Comparison of ENCODE assay signal across 9 cellular contexts in genomic region chr6:24547243-24547642, GRCh38. TPM values are rescaled to one million over a fixed set of nuclear protein-coding genes. Genes with fewer than 3 reads are reported as not detected.
DNase-seq lines count a peak whose midpoint lies in the region; ATAC-seq and TF ChIP-seq lines count a peak whose summit lies in the region.
"Had no signal": no experiment of that assay in that cellular context is flagged by ENCODE, and none has a peak within 500 bp of the region (broad histone marks: within the 10 kb centered on the region; RNA-seq: fewer than 3 reads in every experiment).

No MANE protein-coding gene starts in this region.

- peak overlapping the region; percentile 54 for H2AFZ ChIP-seq in neural progenitor cell (replicated peaks)

- no peaks in the 10 kb centered on the region for H4K20me1 ChIP-seq in neural progenitor cell (ENCODE audit: low read depth)

- peaks cover 6% of the 10 kb centered on the region for H3K4me1 Mint-ChIP-seq in neural progenitor cell

- DNase-seq in NCI-H187 (lab: John Stamatoyannopoulos, UW) (peak; percentile 37 to 75), activated T-cell treated with anti-CD3 and anti-CD28 coated beads for 24 hours (ENCODE audit: low read depth) (peak; percentile 22), neural progenitor cell (ENCODE audit: low spot score) (peak; percentile 67), NCI-H2171 (lab: John Stamatoyannopoulos, UW) (no peak), NCI-H526 treated with DMSO at 0.1 percent for 48 hours (lab: John Stamatoyannopoulos, UW) (no peak), HuH-7 (ENCODE audit: low spot score) (no peak)
- DNase-seq: SK-N-SH had no signal

- no peak overlapping the region for H3K4me3 ChIP-seq in neural progenitor cell

- no peaks in the 10 kb centered on the region for H3K79me2 ChIP-seq in neural progenitor cell (ENCODE audit: low read depth)

- peaks cover 2% of the 10 kb centered on the region for H3K27me3 Mint-ChIP-seq in neural progenitor cell (ENCODE audit: insufficient read depth, low read depth)

- no peak overlapping the region for H3K27ac Mint-ChIP-seq in neural progenitor cell

- no peaks in the 10 kb centered on the region for H3K36me3 ChIP-seq in neural progenitor cell

- H3K9me3 Mint-ChIP-seq in neural progenitor cell, result no peaks in the 10 kb centered on the region

- ATAC-seq in HG02642 (IDR thresholded peaks at IDR 0.05; ENCODE audit: poor library complexity, unreplicated experiment), result no peak

- H3K4me1 ChIP-seq in neural progenitor cell, result peaks cover 13% of the 10 kb centered on the region

- peak overlapping the region; percentile 45 for H3K4me2 ChIP-seq in neural progenitor cell
- H3K4me2 ChIP-seq: SK-N-SH had no signal

- no peak overlapping the region for H3K4me3 Mint-ChIP-seq in neural progenitor cell

- no peak overlapping the region for H3K27ac ChIP-seq in neural progenitor cell

- peaks cover 5% of the 10 kb centered on the region for H3F3A ChIP-seq in neural progenitor cell (ENCODE audit: low read depth)

- H3K36me3 Mint-ChIP-seq in neural progenitor cell, result no peaks in the 10 kb centered on the region

- no peak overlapping the region for H3K9ac ChIP-seq in neural progenitor cell
- H3K9ac ChIP-seq: SK-N-SH had no signal

- no peaks in the 10 kb centered on the region for H3K27me3 ChIP-seq in neural progenitor cell

- TF ChIP-seq CTCF in GM12874 (IDR thresholded peaks at IDR 0.05; ENCODE audit: insufficient read depth, low read depth, low read length) (peak; percentile 27; the same call in 1 of the 2 replicates), neural progenitor cell (IDR thresholded peaks at IDR 0.05) (peak; percentile 32)

- no peaks in the 10 kb centered on the region for H3K9me3 ChIP-seq in neural progenitor cell (ENCODE audit: low read depth)
- H3K9me3 ChIP-seq: SK-N-SH had no signal

RNA-seq across cellular contexts. Expression of gene ALDH5A1, which starts 52.5 kb away (rescaled TPM):
- 3.5 and 10.8 TPM in 2 replicates for total RNA-seq in neural progenitor cell (ENCODE audit: low replicate concordance)

RNA-seq across cellular contexts. Expression of gene GPLD1, which starts 57.9 kb away (rescaled TPM):
- 4.2 and 8.3 TPM in 2 replicates for total RNA-seq in neural progenitor cell (ENCODE audit: low replicate concordance)

Comparison
In these comparisons a context has a peak if more than half of its experiments do, and no peak if none do; other contexts are left out.
1. DNase-seq: peak in NCI-H187 (2 of 2), activated T-cell treated with anti-CD3 and anti-CD28 coated beads for 24 hours (single experiment) and neural progenitor cell (single experiment); none in NCI-H2171 (single experiment), NCI-H526 treated with DMSO at 0.1 percent for 48 hours (single experiment) and HuH-7 (single experiment).